Comparison of ENCODE assay signal across 19 cellular contexts in genomic region chr2:187826023-187826422, GRCh38.
A peak's percentile ranks its signal among the peaks of the same experiment; 100 is the strongest.
DNase-seq lines count a peak whose midpoint lies in the region; ATAC-seq and TF ChIP-seq lines count a peak whose summit lies in the region.
"Had no signal": no experiment of that assay in that cellular context is flagged by ENCODE, and none has a peak within 500 bp of the region (broad histone marks: within the 10 kb centered on the region; RNA-seq: fewer than 3 reads in every experiment).

No MANE protein-coding gene starts in this region.

- TF ChIP-seq CTCF in psoas muscle (IDR thresholded peaks at IDR 0.05) (no peak), A673 (conservative IDR thresholded peaks at IDR 0.05; ENCODE audit: low read depth, low read length) (no peak)

- CTCF ChIA-PET in A673 (lab: Charles Lee), result no interaction called here

- no peaks in the 10 kb centered on the region for H3K27me3 ChIP-seq in psoas muscle (ENCODE audit: insufficient read depth in 3 of 3, low read length in 2 of 3)
- H3K27me3 ChIP-seq in A673 (replicated peaks; ENCODE audit: insufficient read depth, low read depth, low read length, poor library complexity), result no peaks in the 10 kb centered on the region

- H3K4me1 ChIP-seq in psoas muscle (no peaks in the 10 kb centered on the region), A673 (ENCODE audit: insufficient read depth, low read length, poor library complexity, severe bottlenecking) (no peaks in the 10 kb centered on the region)
- H3K4me1 ChIP-seq: left ventricle myocardium inferior had no signal

- H3K36me3 ChIP-seq in psoas muscle (ENCODE audit: insufficient read depth in 1 of 2, low read depth in 1 of 2) (no peaks in the 10 kb centered on the region), A673 (ENCODE audit: insufficient read depth, low read length, poor library complexity, severe bottlenecking) (no peaks in the 10 kb centered on the region)
- H3K36me3 ChIP-seq: HAP-1, left ventricle myocardium inferior had no signal

- no TSS peak for BruUV-seq in A673 (replicated peaks; lab: Mats Ljungman, UMichigan)

- H3K27ac Mint-ChIP-seq in T-helper 2 cell treated with Interferon-gamma antibody and Interleukin-4, amounts not matched to agents 5 μg/mL and 100 μg/mL, for 36 hours, result no peak overlapping the region
- H3K27ac Mint-ChIP-seq: activated CD8-positive, alpha-beta memory T cell treated with anti-CD3 and anti-CD28 coated beads, Interleukin-2, amount 10 ng/mL, durations not matched to agents 7 days and 5 days; T-helper 17 cell had no signal

- no peak for ATAC-seq in psoas muscle
- ATAC-seq: activated CD8-positive, alpha-beta memory T cell treated with anti-CD3 and anti-CD28 coated beads, Interleukin-2, amount 10 ng/mL, durations not matched to agents 7 days and 5 days; T-helper 17 cell had no signal

- intact Hi-C loops in psoas muscle (cut with DNase I), result no loop called here
- intact Hi-C loops in A673 (cut with micrococcal nuclease; ENCODE audit: unreplicated experiment), result no loop called here

- H3K9me3 ChIP-seq in psoas muscle (peaks cover 7% of the 10 kb centered on the region), A673 (ENCODE audit: low read depth, low read length, poor library complexity, severe bottlenecking) (no peaks in the 10 kb centered on the region)
- H3K9me3 ChIP-seq: HAP-1 had no signal

- DNase-seq in Daoy (ENCODE audit: low read depth) (peak; percentile 15), M059J (ENCODE audit: low read depth) (peak; percentile 83), dermis blood vessel endothelial cell (peak; percentile 11), psoas muscle (no peak), A673 (ENCODE audit: low spot score) (no peak), NCI-H1436 (lab: John Stamatoyannopoulos, UW) (no peak), NCI-H1105 treated with DMSO at 0.1 percent for 48 hours (lab: John Stamatoyannopoulos, UW) (no peak)
- no peak for DNase-seq in T-helper 2 cell treated with Interferon-gamma antibody and Interleukin-4, amounts not matched to agents 5 μg/mL and 100 μg/mL, for 36 hours (ENCODE audit: low spot score)
- DNase-seq: activated CD4-positive, CD25-positive, alpha-beta regulatory T cell treated with anti-CD3 and anti-CD28 coated beads, Interleukin-2, amount 50 U/mL, for 72 hours; activated CD8-positive, alpha-beta memory T cell treated with anti-CD3 and anti-CD28 coated beads, Interleukin-2, amount 10 ng/mL, durations not matched to agents 7 days and 5 days; activated effector memory CD4-positive, alpha-beta T cell treated with Interleukin-2 at 50 U/mL for 16 hours; amygdala; left ventricle myocardium inferior; NCI-H1694 treated with DMSO at 0.1 percent for 48 hours; NCI-H2227 treated with DMSO at 0.1 percent for 48 hours; SHP77; stimulated activated CD4-positive, alpha-beta T cell treated with anti-CD3 and anti-CD28 coated beads, Interleukin-4, amount 100 ng/mL, for 1 hour; T-helper 17 cell had no signal

- POLR2A ChIA-PET in A673 (lab: Charles Lee; ENCODE audit: low non-redundant PET), result no interaction called here

- no peak overlapping the region for H3K4me3 ChIP-seq in psoas muscle
- no peak overlapping the region for H3K4me3 ChIP-seq in A673 (ENCODE audit: low read depth, low read length, poor library complexity, severe bottlenecking)
- H3K4me3 ChIP-seq: HAP-1, left ventricle myocardium inferior had no signal

- WGBS in psoas muscle, 3 donors, result 16 to 22% (median 17%) methylated on average over 2 of the region's 2 CpGs

- H3K27ac ChIP-seq in psoas muscle, result peak overlapping the region; percentile 8
- H3K27ac ChIP-seq in A673 (ENCODE audit: low read depth, low read length, poor library complexity, severe bottlenecking), result no peak overlapping the region
- H3K27ac ChIP-seq: left ventricle myocardium inferior had no signal

- no peak overlapping the region for H3K4me3 Mint-ChIP-seq in T-helper 2 cell treated with Interferon-gamma antibody and Interleukin-4, amounts not matched to agents 5 μg/mL and 100 μg/mL, for 36 hours
- H3K4me3 Mint-ChIP-seq: activated CD8-positive, alpha-beta memory T cell treated with anti-CD3 and anti-CD28 coated beads, Interleukin-2, amount 10 ng/mL, durations not matched to agents 7 days and 5 days; T-helper 17 cell had no signal

- H3K9me3 Mint-ChIP-seq in T-helper 2 cell treated with Interferon-gamma antibody and Interleukin-4, amounts not matched to agents 5 μg/mL and 100 μg/mL, for 36 hours, result no peaks in the 10 kb centered on the region

- H3K36me3 Mint-ChIP-seq in T-helper 2 cell treated with Interferon-gamma antibody and Interleukin-4, amounts not matched to agents 5 μg/mL and 100 μg/mL, for 36 hours (ENCODE audit: low read depth), result no peaks in the 10 kb centered on the region
- H3K36me3 Mint-ChIP-seq: activated CD8-positive, alpha-beta memory T cell treated with anti-CD3 and anti-CD28 coated beads, Interleukin-2, amount 10 ng/mL, durations not matched to agents 7 days and 5 days had no signal

- H3K27me3 Mint-ChIP-seq in T-helper 2 cell treated with Interferon-gamma antibody and Interleukin-4, amounts not matched to agents 5 μg/mL and 100 μg/mL, for 36 hours (ENCODE audit: low read depth), result no peaks in the 10 kb centered on the region
- H3K27me3 Mint-ChIP-seq: activated CD8-positive, alpha-beta memory T cell treated with anti-CD3 and anti-CD28 coated beads, Interleukin-2, amount 10 ng/mL, durations not matched to agents 7 days and 5 days; T-helper 17 cell had no signal

- no peaks in the 10 kb centered on the region for H3K4me1 Mint-ChIP-seq in T-helper 2 cell treated with Interferon-gamma antibody and Interleukin-4, amounts not matched to agents 5 μg/mL and 100 μg/mL, for 36 hours (ENCODE audit: low read depth)
- H3K4me1 Mint-ChIP-seq: activated CD8-positive, alpha-beta memory T cell treated with anti-CD3 and anti-CD28 coated beads, Interleukin-2, amount 10 ng/mL, durations not matched to agents 7 days and 5 days; T-helper 17 cell had no signal

Comparison
In these comparisons a context has a peak if more than half of its experiments do, and no peak if none do; other contexts are left out.
1. DNase-seq: peak in Daoy (single experiment), M059J (single experiment) and dermis blood vessel endothelial cell (single experiment); none in psoas muscle (0 of 2), T-helper 2 cell treated with Interferon-gamma antibody and Interleukin-4, amounts not matched to agents 5 μg/mL and 100 μg/mL, for 36 hours (single experiment), A673 (single experiment), NCI-H1436 (single experiment) and NCI-H1105 treated with DMSO at 0.1 percent for 48 hours (single experiment).